ENCODE assay signal across 16 cellular contexts in the genomic region with DNA sequence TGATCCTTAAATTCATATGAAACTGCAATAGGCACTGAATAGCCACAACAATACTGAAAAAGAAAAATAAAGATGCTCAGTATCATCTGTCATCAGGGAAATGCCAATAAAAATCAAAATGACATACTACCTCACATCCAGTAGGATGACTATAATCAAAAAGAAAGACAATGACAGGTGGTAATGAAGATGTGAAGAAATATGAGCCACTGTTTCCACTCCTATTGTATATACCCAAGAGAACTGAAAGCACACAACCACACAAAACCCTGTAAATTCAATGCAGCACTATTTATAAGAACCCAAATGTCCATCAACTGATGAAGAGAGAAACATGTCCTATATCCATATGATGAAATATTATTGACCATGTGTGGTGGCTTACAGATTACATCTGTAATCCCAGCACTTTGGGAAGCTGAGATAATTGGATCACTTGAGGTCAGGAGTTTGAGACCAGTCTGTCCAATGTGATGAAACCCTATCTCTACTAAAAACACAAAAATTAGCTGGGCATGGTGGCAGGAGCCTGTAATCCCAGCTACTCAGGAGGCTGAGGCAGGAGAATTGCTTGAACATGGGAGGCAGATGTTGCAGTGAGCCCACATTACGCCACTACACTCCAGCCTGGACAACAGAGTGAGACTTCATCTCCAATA. TPM values are rescaled to one million over a fixed set of nuclear protein-coding genes. Genes with fewer than 3 reads are reported as not detected.
DNase-seq lines count a peak whose midpoint lies in the region; ATAC-seq, FAIRE-seq and TF ChIP-seq lines count a peak whose summit lies in the region.
"Had no signal": no experiment of that assay in that cellular context is flagged by ENCODE, and none has a peak within 500 bp of the region (broad histone marks: within the 10 kb centered on the region; RNA-seq: fewer than 3 reads in every experiment).

No MANE protein-coding gene starts in this region.

- no peak for FAIRE-seq in D721Med (lab: Jason Lieb, UNC)

- WGBS in right lobe of liver (ENCODE audit: insufficient coverage, low coverage, low lambda C conversion rate, missing lambda C conversion rate): 100% methylated on average over 1 of the region's 1 CpG

- TF ChIP-seq CTCF in D721Med (IDR thresholded peaks at IDR 0.05; ENCODE audit: insufficient read depth, missing control alignments) (no peak), right lobe of liver (IDR thresholded peaks at IDR 0.05) (no peak)

- no peaks in the 10 kb centered on the region for H3K9me3 Mint-ChIP-seq in activated naive CD4-positive, alpha-beta T cell treated with anti-CD3 and anti-CD28 coated beads, Interleukin-2, amount 50 U/mL, for 24 hours
- no peaks in the 10 kb centered on the region for H3K9me3 Mint-ChIP-seq in activated naive CD4-positive, alpha-beta T cell treated with anti-CD3 and anti-CD28 coated beads, Interleukin-2, amount 10 ng/mL, durations not matched to agents 7 days and 5 days
- H3K9me3 Mint-ChIP-seq in activated T-helper 17 cell treated with anti-CD3 and anti-CD28 coated beads, Interleukin-2, amount 50 U/mL, for 72 hours: no peaks in the 10 kb centered on the region
- H3K9me3 Mint-ChIP-seq: T-helper 1 cell treated with Interleukin-12 subunit alpha and Interleukin-12 subunit beta and Interleukin-4 antibody, amounts not matched to agents 30 μg/mL and 1 μg/mL, for 36 hours had no signal

- peaks cover 13% of the 10 kb centered on the region for H3K36me3 Mint-ChIP-seq in activated naive CD4-positive, alpha-beta T cell treated with anti-CD3 and anti-CD28 coated beads, Interleukin-2, amount 50 U/mL, for 24 hours
- H3K36me3 Mint-ChIP-seq in activated naive CD4-positive, alpha-beta T cell treated with anti-CD3 and anti-CD28 coated beads, Interleukin-2, amount 10 ng/mL, durations not matched to agents 7 days and 5 days: peaks cover 11% of the 10 kb centered on the region
- peaks cover 14% of the 10 kb centered on the region for H3K36me3 Mint-ChIP-seq in activated T-helper 17 cell treated with anti-CD3 and anti-CD28 coated beads, Interleukin-2, amount 50 U/mL, for 72 hours (ENCODE audit: low read depth)

- H3K4me3 Mint-ChIP-seq in activated naive CD4-positive, alpha-beta T cell treated with anti-CD3 and anti-CD28 coated beads, Interleukin-2, amount 50 U/mL, for 24 hours: no peak overlapping the region
- H3K4me3 Mint-ChIP-seq in activated naive CD4-positive, alpha-beta T cell treated with anti-CD3 and anti-CD28 coated beads, Interleukin-2, amount 10 ng/mL, durations not matched to agents 7 days and 5 days: no peak overlapping the region
- no peak overlapping the region for H3K4me3 Mint-ChIP-seq in activated T-helper 17 cell treated with anti-CD3 and anti-CD28 coated beads, Interleukin-2, amount 50 U/mL, for 72 hours
- H3K4me3 Mint-ChIP-seq: T-helper 1 cell treated with Interleukin-12 subunit alpha and Interleukin-12 subunit beta and Interleukin-4 antibody, amounts not matched to agents 30 μg/mL and 1 μg/mL, for 36 hours had no signal

- H3K27ac Mint-ChIP-seq in activated naive CD4-positive, alpha-beta T cell treated with anti-CD3 and anti-CD28 coated beads, Interleukin-2, amount 50 U/mL, for 24 hours: peak overlapping the region; percentile 53
- H3K27ac Mint-ChIP-seq in activated naive CD4-positive, alpha-beta T cell treated with anti-CD3 and anti-CD28 coated beads, Interleukin-2, amount 10 ng/mL, durations not matched to agents 7 days and 5 days: no peak overlapping the region
- H3K27ac Mint-ChIP-seq in activated T-helper 17 cell treated with anti-CD3 and anti-CD28 coated beads, Interleukin-2, amount 50 U/mL, for 72 hours: no peak overlapping the region
- H3K27ac Mint-ChIP-seq: T-helper 1 cell treated with Interleukin-12 subunit alpha and Interleukin-12 subunit beta and Interleukin-4 antibody, amounts not matched to agents 30 μg/mL and 1 μg/mL, for 36 hours had no signal

- no peaks in the 10 kb centered on the region for H3K9me3 ChIP-seq in right lobe of liver
- H3K9me3 ChIP-seq: Caco-2 had no signal

- no peak for TF ChIP-seq POLR2A in right lobe of liver (IDR thresholded peaks at IDR 0.05)

- no peaks in the 10 kb centered on the region for H3K27me3 ChIP-seq in right lobe of liver

- H3K4me3 ChIP-seq in right lobe of liver: no peak overlapping the region

- CTCF ChIA-PET in activated naive CD4-positive, alpha-beta T cell treated with anti-CD3 and anti-CD28 coated beads, Interleukin-2, amount 10 ng/mL, durations not matched to agents 7 days and 5 days (lab: Charles Lee): interaction anchor here (0.6 kb wide), 1 partner anchor 40 kb away, joined by 4 read pairs; no protein-coding TSS in a partner anchor

- no peak for DNase-seq in activated naive CD4-positive, alpha-beta T cell treated with anti-CD3 and anti-CD28 coated beads, Interleukin-2, amount 10 ng/mL, durations not matched to agents 7 days and 5 days
- DNase-seq in NCI-H146 treated with DMSO at 0.1 percent for 48 hours (lab: John Stamatoyannopoulos, UW; ENCODE audit: unreplicated experiment) (peak; percentile 8), D721Med (ENCODE audit: insufficient read length, low spot score) (no peak), right lobe of liver (no peak), NOMO-1 treated with dmso at 0.1 percent for 144 hours (lab: John Stamatoyannopoulos, UW; ENCODE audit: unreplicated experiment) (no peak)
- no peak for DNase-seq in stimulated activated naive CD8-positive, alpha-beta T cell treated with anti-CD3 and anti-CD28 coated beads, Interleukin-15, Interleukin-2, amounts not matched to agents 100 U/mL and 50 U/mL, for 24 hours
- DNase-seq: activated CD4-positive, alpha-beta T cell treated with anti-CD3 and anti-CD28 coated beads for 4 hours; activated T-cell treated with anti-CD3 and anti-CD28 coated beads, Interleukin-2, amount 50 U/mL, for 1 hour; Caco-2; foreskin melanocyte; NCI-H2081; stimulated activated CD4-positive, alpha-beta T cell treated with anti-CD3 and anti-CD28 coated beads, Interleukin-15, amount 100 ng/mL, for 24 hours had no signal

- H3K27me3 Mint-ChIP-seq in activated naive CD4-positive, alpha-beta T cell treated with anti-CD3 and anti-CD28 coated beads, Interleukin-2, amount 50 U/mL, for 24 hours: no peaks in the 10 kb centered on the region
- no peaks in the 10 kb centered on the region for H3K27me3 Mint-ChIP-seq in activated naive CD4-positive, alpha-beta T cell treated with anti-CD3 and anti-CD28 coated beads, Interleukin-2, amount 10 ng/mL, durations not matched to agents 7 days and 5 days
- no peaks in the 10 kb centered on the region for H3K27me3 Mint-ChIP-seq in activated T-helper 17 cell treated with anti-CD3 and anti-CD28 coated beads, Interleukin-2, amount 50 U/mL, for 72 hours

- peaks cover 0 to 43% (median 4%) of the 10 kb centered on the region in 4 donors for H3K4me1 ChIP-seq in right lobe of liver
- H3K4me1 ChIP-seq: Caco-2 had no signal

- H3K36me3 ChIP-seq in right lobe of liver: no peaks in the 10 kb centered on the region

- intact Hi-C loops in right lobe of liver (cut with DNase I): no loop called here

- peak; percentile 88 for ATAC-seq in activated T-helper 17 cell treated with anti-CD3 and anti-CD28 coated beads, Interleukin-2, amount 50 U/mL, for 72 hours (replicated peaks)
- peak; percentile 86 for ATAC-seq in stimulated activated naive CD8-positive, alpha-beta T cell treated with anti-CD3 and anti-CD28 coated beads, Interleukin-15, Interleukin-2, amounts not matched to agents 100 U/mL and 50 U/mL, for 24 hours
- no peak for ATAC-seq in right lobe of liver
- ATAC-seq: Right ventricle myocardium inferior had no signal

- H3K27ac ChIP-seq in right lobe of liver: no peak overlapping the region

- H3K4me1 Mint-ChIP-seq in activated naive CD4-positive, alpha-beta T cell treated with anti-CD3 and anti-CD28 coated beads, Interleukin-2, amount 50 U/mL, for 24 hours: peaks cover 79% of the 10 kb centered on the region
- H3K4me1 Mint-ChIP-seq in activated naive CD4-positive, alpha-beta T cell treated with anti-CD3 and anti-CD28 coated beads, Interleukin-2, amount 10 ng/mL, durations not matched to agents 7 days and 5 days: peaks cover 8% of the 10 kb centered on the region
- H3K4me1 Mint-ChIP-seq in activated T-helper 17 cell treated with anti-CD3 and anti-CD28 coated beads, Interleukin-2, amount 50 U/mL, for 72 hours: peaks cover 43% of the 10 kb centered on the region

RNA-seq across cellular contexts. Expression of a gene that starts 39.9 kb away (rescaled TPM):
- 10 to 100 TPM; 44.9 to 92.5 TPM for total RNA-seq in activated T-helper 17 cell treated with anti-CD3 and anti-CD28 coated beads, Interleukin-2, amount 50 U/mL, for 72 hours
- 10 to 100 TPM; 28.6 to 45.1 (median 39.8) TPM for total RNA-seq in right lobe of liver

RNA-seq across cellular contexts. Expression of a gene that starts 53.9 kb away (rescaled TPM):
- 10 to 100 TPM; 51.6 to 58.2 TPM for total RNA-seq in activated T-helper 17 cell treated with anti-CD3 and anti-CD28 coated beads, Interleukin-2, amount 50 U/mL, for 72 hours
- 10 to 100 TPM; 13.5 to 17.3 (median 16.0) TPM for total RNA-seq in right lobe of liver

Comparison
In these comparisons a context has a peak if more than half of its experiments do, and no peak if none do; other contexts are left out.
1. ATAC-seq: peak in activated T-helper 17 cell treated with anti-CD3 and anti-CD28 coated beads, Interleukin-2, amount 50 U/mL, for 72 hours (single experiment) and stimulated activated naive CD8-positive, alpha-beta T cell treated with anti-CD3 and anti-CD28 coated beads, Interleukin-15, Interleukin-2, amounts not matched to agents 100 U/mL and 50 U/mL, for 24 hours (single experiment); none in right lobe of liver (0 of 4).